ENCODE assay signal across 1 cellular context in the genomic region with DNA sequence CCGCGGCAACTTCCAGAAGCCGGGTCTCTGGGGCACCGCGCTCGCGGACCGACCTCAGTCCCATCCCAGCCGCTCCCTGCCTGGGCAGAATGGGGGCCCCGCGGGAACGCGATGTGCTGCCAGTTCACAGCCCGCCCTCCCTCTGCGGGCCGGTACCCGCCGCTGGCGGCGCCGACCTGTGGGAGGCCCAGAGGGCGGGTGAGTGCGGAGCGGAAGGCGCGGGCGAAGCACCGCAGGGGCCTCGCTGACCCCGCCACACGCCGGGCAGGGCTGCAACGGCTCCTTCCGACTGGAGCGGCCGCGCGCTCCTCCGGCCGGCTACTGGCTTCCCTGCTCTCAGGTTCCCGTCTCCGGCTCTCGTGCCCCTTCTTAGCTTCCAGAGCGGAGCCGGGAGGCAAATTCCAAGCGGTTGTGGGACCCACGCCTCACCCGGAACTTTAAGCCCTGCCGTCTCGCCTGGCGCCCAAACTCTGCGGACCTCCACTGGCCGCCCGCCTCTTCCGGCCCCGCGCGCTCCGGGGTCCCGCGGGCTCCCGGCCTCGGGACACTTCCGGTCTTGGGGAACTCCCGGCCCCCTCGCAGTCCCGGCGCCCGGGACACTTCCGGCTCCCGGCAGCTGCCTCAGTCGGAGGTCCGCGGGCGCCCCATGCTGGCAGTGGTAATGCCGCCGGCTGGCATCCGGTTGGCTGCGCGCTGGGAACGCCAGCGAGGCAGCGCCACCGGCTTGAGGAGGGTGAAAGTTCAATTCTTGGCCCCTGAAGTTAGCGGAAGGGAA.
TF ChIP-seq lines count a peak whose summit lies in the region.

A gene with protein sequence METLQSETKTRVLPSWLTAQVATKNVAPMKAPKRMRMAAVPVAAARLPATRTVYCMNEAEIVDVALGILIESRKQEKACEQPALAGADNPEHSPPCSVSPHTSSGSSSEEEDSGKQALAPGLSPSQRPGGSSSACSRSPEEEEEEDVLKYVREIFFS (minus strand): TSS at position 485 of the 775 bp plus-strand sequence. CDS start 1,785 bp downstream, outside the sequence.

TF ChIP-seq in H1, 55 proteins besides CTCF, POLR2A, EP300 and RAD21 (continued from another document):
- TF ChIP-seq PHF8 (conservative IDR thresholded peaks at IDR 0.05; ENCODE audit: low read depth, low read length) = peak; percentile 91
- 0 out of 2 replicates have a peak, but pooled peaks have one; percentile 24 for TF ChIP-seq CREB1 (IDR thresholded peaks at IDR 0.05)
- TF ChIP-seq TCF12 (IDR thresholded peaks at IDR 0.05; ENCODE audit: low read depth, low read length) = 0 out of 2 replicates have a peak, but pooled peaks have one; percentile 55
- TF ChIP-seq E2F6 (IDR thresholded peaks at IDR 0.05) = peak; percentile 64
- TF ChIP-seq TBP (IDR thresholded peaks at IDR 0.05; ENCODE audit: low read depth, low read length) = peak; percentile 53; the same call in 1 of the 2 replicates
- TF ChIP-seq, protein P1, sequence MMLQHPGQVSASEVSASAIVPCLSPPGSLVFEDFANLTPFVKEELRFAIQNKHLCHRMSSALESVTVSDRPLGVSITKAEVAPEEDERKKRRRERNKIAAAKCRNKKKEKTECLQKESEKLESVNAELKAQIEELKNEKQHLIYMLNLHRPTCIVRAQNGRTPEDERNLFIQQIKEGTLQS (IDR thresholded peaks at IDR 0.05; ENCODE audit: insufficient read depth, low read depth, low read length) = no peak
- peak; percentile 27; the same call in 1 of the 2 replicates for TF ChIP-seq TEAD4 (IDR thresholded peaks at IDR 0.05; ENCODE audit: low read depth, low read length)
- TF ChIP-seq ASH2L (IDR thresholded peaks at IDR 0.05; ENCODE audit: low read length) = peak; percentile 93
- no peak for TF ChIP-seq JUN (IDR thresholded peaks at IDR 0.05; ENCODE audit: low read depth, low read length)
- peak; percentile 82 for TF ChIP-seq BACH1 (IDR thresholded peaks at IDR 0.05; ENCODE audit: low read length)
- TF ChIP-seq CHD2 (IDR thresholded peaks at IDR 0.05; ENCODE audit: low read length) = no peak
- 0 out of 2 replicates have a peak, but pooled peaks have one; percentile 61 for TF ChIP-seq SP4 (IDR thresholded peaks at IDR 0.05; ENCODE audit: low read length)
- 0 out of 2 replicates have a peak, but pooled peaks have one; percentile 10 for TF ChIP-seq SRF (IDR thresholded peaks at IDR 0.05; ENCODE audit: low read depth, low read length)
- no peak for TF ChIP-seq SP2 (IDR thresholded peaks at IDR 0.05; ENCODE audit: low read length)
- no peak for TF ChIP-seq CHD7 (IDR thresholded peaks at IDR 0.05; ENCODE audit: insufficient replicate concordance, low read length)
- TF ChIP-seq RBBP5 (IDR thresholded peaks at IDR 0.05; ENCODE audit: borderline replicate concordance, low read depth, low read length) = no peak
- TF ChIP-seq TAF1 (IDR thresholded peaks at IDR 0.05; ENCODE audit: low read depth, low read length) = peak; percentile 81
- no peak for TF ChIP-seq NRF1 (IDR thresholded peaks at IDR 0.05; ENCODE audit: low read depth, low read length)
- peak; percentile 45; the same call in 1 of the 2 replicates for TF ChIP-seq YY1 (IDR thresholded peaks at IDR 0.05; ENCODE audit: low read depth, low read length)
- no peak for TF ChIP-seq ATF2 (IDR thresholded peaks at IDR 0.05; ENCODE audit: low read length)
- TF ChIP-seq EGR1 (IDR thresholded peaks at IDR 0.05; ENCODE audit: borderline replicate concordance, low read depth, low read length) = peak; percentile 70; the same call in 1 of the 2 replicates
- TF ChIP-seq TAF7 (optimal IDR thresholded peaks at IDR 0.05; ENCODE audit: borderline replicate concordance, low read depth, low read length) = peak; percentile 66
- TF ChIP-seq GABPA (IDR thresholded peaks at IDR 0.05; ENCODE audit: borderline replicate concordance, insufficient read depth, low read length) = peak; percentile 94
- TF ChIP-seq, protein P2, sequence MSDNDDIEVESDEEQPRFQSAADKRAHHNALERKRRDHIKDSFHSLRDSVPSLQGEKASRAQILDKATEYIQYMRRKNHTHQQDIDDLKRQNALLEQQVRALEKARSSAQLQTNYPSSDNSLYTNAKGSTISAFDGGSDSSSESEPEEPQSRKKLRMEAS (IDR thresholded peaks at IDR 0.05) = no peak; the same call in 1 of the 2 replicates
